21 cellular contexts compared by ENCODE assay signal in the genomic region with DNA sequence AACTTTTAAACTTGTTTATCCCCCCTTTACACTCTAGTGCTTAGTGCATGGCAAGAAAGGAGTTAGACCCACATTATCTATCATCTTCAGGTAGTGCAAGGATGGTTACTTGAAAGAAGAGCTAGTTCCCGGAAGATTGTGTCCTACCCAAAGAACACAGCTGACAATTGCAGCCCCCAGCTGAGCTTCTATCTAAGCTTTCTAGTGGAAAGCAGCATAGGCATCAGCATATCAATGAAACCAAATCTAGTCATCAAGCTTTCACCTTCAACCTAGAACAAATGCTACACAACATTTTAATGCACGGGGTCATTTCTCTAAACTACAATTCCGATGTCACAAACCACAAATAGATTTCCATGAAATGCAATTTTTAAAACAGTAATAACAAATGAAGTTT.
DNase-seq lines count a peak whose midpoint lies in the region; TF ChIP-seq lines count a peak whose summit lies in the region.
"Had no signal": no experiment of that assay in that cellular context is flagged by ENCODE, and none has a peak within 500 bp of the region (broad histone marks: within the 10 kb centered on the region; RNA-seq: fewer than 3 reads in every experiment).

No MANE protein-coding gene starts in this region.

- no peak overlapping the region for H2BK15ac ChIP-seq in mesendoderm (replicated peaks; ENCODE audit: low read depth)

- TF ChIP-seq CTCF in Calu3 (IDR thresholded peaks at IDR 0.05; ENCODE audit: unreplicated experiment), result no peak

- peak overlapping the region; percentile 30 for H3K4me3 ChIP-seq in HUES64 (ENCODE audit: low read length)
- no peak overlapping the region for H3K4me3 ChIP-seq in mesendoderm (ENCODE audit: low read length)
- H3K4me3 ChIP-seq: GM12878, Peyer's patch had no signal

- no peak overlapping the region for H2BK5ac ChIP-seq in mesendoderm (ENCODE audit: low read length)

- no peaks in the 10 kb centered on the region for H3K4me1 Mint-ChIP-seq in Calu3 (ENCODE audit: low read depth, unreplicated experiment)
- H3K4me1 Mint-ChIP-seq: CD14-positive monocyte, IgD-negative memory B cell had no signal

- H3K36me3 ChIP-seq in HUES64 (ENCODE audit: insufficient read depth, low read length) (peaks cover 65% of the 10 kb centered on the region), mesendoderm (ENCODE audit: control insufficient read depth, insufficient read depth, low read length) (no peaks in the 10 kb centered on the region)

- CTCF ChIA-PET in Calu3 (lab: Charles Lee), result no interaction called here

- intact Hi-C loops in Calu3 (cut with micrococcal nuclease; ENCODE audit: unreplicated experiment), result no loop called here

- H3K4ac ChIP-seq in mesendoderm (ENCODE audit: low read depth, low read length), result no peak overlapping the region

- H3K36me3 Mint-ChIP-seq in Calu3 (ENCODE audit: insufficient read depth, unreplicated experiment), result peaks cover 5% of the 10 kb centered on the region
- H3K36me3 Mint-ChIP-seq: CD14-positive monocyte, IgD-negative memory B cell had no signal

- H3K27ac ChIP-seq in HUES64 (ENCODE audit: low read depth, low read length), result peak overlapping the region; percentile 93
- H3K27ac ChIP-seq in mesendoderm (ENCODE audit: low read depth, low read length), result no peak overlapping the region
- H3K27ac ChIP-seq: Peyer's patch had no signal

- DNase-seq in ELF-1 (ENCODE audit: low read depth, low spot score) (peak; percentile 39), iPS DF 19.7 (ENCODE audit: low read depth, low spot score) (peak; percentile 7), mesendoderm (peak; percentile 40), DMS53 treated with DMSO at 0.1 percent for 48 hours (lab: John Stamatoyannopoulos, UW; ENCODE audit: unreplicated experiment) (no peak), NCI-H510A (lab: John Stamatoyannopoulos, UW) (no peak), Calu3 (no peak), NCI-H1417 treated with DMSO at 0.1 percent for 48 hours (lab: John Stamatoyannopoulos, UW) (no peak)
- DNase-seq: 8988T, AML-193, DMS79, HCEC 1CT, NCI-H1105, NCI-H2029 treated with DMSO at 0.1 percent for 48 hours, NCI-H226, NCI-H524, NCI-H774, Peyer's patch had no signal

- no peaks in the 10 kb centered on the region for H3K9me3 ChIP-seq in HUES64 (ENCODE audit: insufficient read depth, low read depth, low read length)
- H3K9me3 ChIP-seq: Peyer's patch had no signal

- 5% methylated on average over 3 of the region's 3 CpGs for WGBS in HUES64
- no CpG with 5 or more reads among the region's 3 CpGs for WGBS in mesendoderm (ENCODE audit: extremely low coverage, insufficient coverage, low lambda C conversion rate)

- H2BK120ac ChIP-seq in mesendoderm (ENCODE audit: low read depth, low read length), result no peak overlapping the region

- H3K9ac ChIP-seq in HUES64 (ENCODE audit: low read depth, low read length) (no peak overlapping the region; the same call in 1 of the 2 replicates), mesendoderm (ENCODE audit: low read length) (no peak overlapping the region)

- no peaks in the 10 kb centered on the region for H3K27me3 Mint-ChIP-seq in Calu3 (ENCODE audit: unreplicated experiment)
- H3K27me3 Mint-ChIP-seq: IgD-negative memory B cell had no signal

- H3K79me2 ChIP-seq in mesendoderm (ENCODE audit: control insufficient read depth, insufficient read depth, low read length), result no peaks in the 10 kb centered on the region

- H3K18ac ChIP-seq in mesendoderm (ENCODE audit: low read length), result no peak overlapping the region

- H2AK5ac ChIP-seq in mesendoderm (ENCODE audit: low read length), result no peak overlapping the region

- no peak overlapping the region for H3K23ac ChIP-seq in mesendoderm (ENCODE audit: low read length)

- no peak overlapping the region for H4K8ac ChIP-seq in mesendoderm (ENCODE audit: low read depth, low read length)

- BruUV-seq in Calu3 (replicated peaks; lab: Mats Ljungman, UMichigan), result no TSS peak

- H3K79me1 ChIP-seq in mesendoderm (ENCODE audit: low read length), result no peaks in the 10 kb centered on the region

- no peak overlapping the region for H3K4me3 Mint-ChIP-seq in Calu3 (ENCODE audit: low read depth, unreplicated experiment)
- H3K4me3 Mint-ChIP-seq: CD14-positive monocyte, IgD-negative memory B cell had no signal

- no peak overlapping the region for H3K27ac Mint-ChIP-seq in Calu3 (ENCODE audit: unreplicated experiment)
- H3K27ac Mint-ChIP-seq: CD14-positive monocyte, IgD-negative memory B cell had no signal

- H3K4me1 ChIP-seq in HUES64 (ENCODE audit: insufficient read depth, low read length), result peaks cover 53% of the 10 kb centered on the region
- no peaks in the 10 kb centered on the region for H3K4me1 ChIP-seq in mesendoderm (ENCODE audit: control insufficient read depth, low read depth, low read length)
- H3K4me1 ChIP-seq: Peyer's patch had no signal

- H4K5ac ChIP-seq in mesendoderm (ENCODE audit: low read length), result no peak overlapping the region

- no peaks in the 10 kb centered on the region for H3K9me3 Mint-ChIP-seq in Calu3 (ENCODE audit: low read depth, unreplicated experiment)

- H3K56ac ChIP-seq in mesendoderm (ENCODE audit: low read length), result no peak overlapping the region

- no peaks in the 10 kb centered on the region for H3K27me3 ChIP-seq in HUES64 (ENCODE audit: insufficient read depth, low read length)
- no peaks in the 10 kb centered on the region for H3K27me3 ChIP-seq in mesendoderm (ENCODE audit: insufficient read depth, low read length, poor library complexity)
- H3K27me3 ChIP-seq: Peyer's patch had no signal

- H3K4me2 ChIP-seq in mesendoderm (ENCODE audit: low read length), result no peak overlapping the region

Comparison
In these comparisons a context has a peak if more than half of its experiments do, and no peak if none do; other contexts are left out.
1. DNase-seq: peak in ELF-1 (single experiment), iPS DF 19.7 (single experiment) and mesendoderm (single experiment); none in DMS53 treated with DMSO at 0.1 percent for 48 hours (single experiment), NCI-H510A (single experiment), Calu3 (single experiment) and NCI-H1417 treated with DMSO at 0.1 percent for 48 hours (single experiment).